22 cellular contexts compared by ENCODE assay signal in genomic region chr9:82331091-82331490, GRCh38.
A peak's percentile ranks its signal among the peaks of the same experiment; 100 is the strongest.
DNase-seq lines count a peak whose midpoint lies in the region; ATAC-seq, FAIRE-seq and TF ChIP-seq lines count a peak whose summit lies in the region.
"Had no signal": no experiment of that assay in that cellular context is flagged by ENCODE, and none has a peak within 500 bp of the region (broad histone marks: within the 10 kb centered on the region; RNA-seq: fewer than 3 reads in every experiment).

No MANE protein-coding gene starts in this region.

- peak overlapping the region in 1 of 2 experiments; percentile 66; a peak in 1 of 6 replicates for H3K27ac ChIP-seq in A549
- H3K27ac ChIP-seq in coronary artery: no peak overlapping the region
- H3K27ac ChIP-seq: RWPE1 had no signal

- peaks cover 21% of the 10 kb centered on the region for H3K4me1 ChIP-seq in A549

- TF ChIP-seq RAD21 in A549 (conservative IDR thresholded peaks at IDR 0.05 in 1 of 2, IDR thresholded peaks at IDR 0.05 in 1 of 2): no peak

- WGBS in A549 (ENCODE audit: missing lambda C conversion rate): 74% methylated on average over 2 of the region's 2 CpGs

- TF ChIP-seq POLR2A in A549 (IDR thresholded peaks at IDR 0.05; ENCODE audit: low read length): no peak

- no peak for TF ChIP-seq CTCF in A549 (IDR thresholded peaks at IDR 0.05)
- TF ChIP-seq CTCF in fibroblast of mammary gland (conservative IDR thresholded peaks at IDR 0.05; ENCODE audit: control insufficient read depth, insufficient read depth, low read depth, low read length): no peak
- no peak for TF ChIP-seq CTCF in coronary artery (IDR thresholded peaks at IDR 0.05)

- H3K4me2 ChIP-seq in A549: peak overlapping the region; percentile 92; the same call in 2 of the 3 replicates

- POLR2A ChIA-PET in A549 (lab: Yijun Ruan, JAX): no interaction called here

- no peak for FAIRE-seq in A549 (lab: Jason Lieb, UNC)

- DNase-seq in A549 (ENCODE audit: low read depth in 1 of 2, low spot score in 1 of 2) (no peak), GM04504 (ENCODE audit: low read depth) (peak; percentile 29), RPMI7951 (ENCODE audit: low read depth) (peak; percentile 7), fibroblast of mammary gland (ENCODE audit: low read depth) (peak; percentile 47), DMS79 (lab: John Stamatoyannopoulos, UW) (no peak), COLO829 (ENCODE audit: low spot score) (no peak), coronary artery (ENCODE audit: low spot score) (no peak), NCI-H446 treated with DMSO at 0.1 percent for 48 hours (lab: John Stamatoyannopoulos, UW) (no peak)
- DNase-seq: Caco-2; CD4-positive, CD25-positive, alpha-beta regulatory T cell; DMS 273 treated with DMSO at 0.1 percent for 48 hours; DND-41; GDM1; KG1; NCI-H1105; NCI-H2029 treated with DMSO at 0.1 percent for 48 hours; NCI-H345; NCI-H524 treated with DMSO at 0.1 percent for 48 hours; PC-9; SIG-M5; T-helper 1 cell had no signal

- H3K4me3 ChIP-seq in A549 (no peak overlapping the region), fibroblast of mammary gland (ENCODE audit: control insufficient read depth, low read depth, low read length) (no peak overlapping the region), coronary artery (no peak overlapping the region)

- no peak for ATAC-seq in A549

- H3K9me3 ChIP-seq in A549: peaks cover 2% of the 10 kb centered on the region; the same call in 1 of the 3 replicates
- H3K9me3 ChIP-seq: Caco-2 had no signal

- CTCF ChIA-PET in A549 (lab: Yijun Ruan, JAX): no interaction called here

- TF ChIP-seq EP300 in A549 (IDR thresholded peaks at IDR 0.05): no peak

TF ChIP-seq in A549, 52 proteins besides CTCF, POLR2A, EP300 and RAD21:
- no peak for TF ChIP-seq RNF2 (IDR thresholded peaks at IDR 0.05; ENCODE audit: borderline replicate concordance, low read depth)
- TF ChIP-seq ZSCAN20 (CRISPR knock-in tag; IDR thresholded peaks at IDR 0.05): no peak
- no peak for TF ChIP-seq MAFK (IDR thresholded peaks at IDR 0.05; ENCODE audit: partially characterized antibody)
- no peak for TF ChIP-seq KDM5A (IDR thresholded peaks at IDR 0.05)
- TF ChIP-seq RCOR1 (IDR thresholded peaks at IDR 0.05; ENCODE audit: low read depth, low read length): no peak
- TF ChIP-seq FOSL2 (IDR thresholded peaks at IDR 0.05): no peak
- TF ChIP-seq FOSL2 (CRISPR knock-in tag; IDR thresholded peaks at IDR 0.05): no peak
- no peak for TF ChIP-seq MAZ (IDR thresholded peaks at IDR 0.05; ENCODE audit: borderline replicate concordance, low read depth, low read length)
- TF ChIP-seq, protein P1, sequence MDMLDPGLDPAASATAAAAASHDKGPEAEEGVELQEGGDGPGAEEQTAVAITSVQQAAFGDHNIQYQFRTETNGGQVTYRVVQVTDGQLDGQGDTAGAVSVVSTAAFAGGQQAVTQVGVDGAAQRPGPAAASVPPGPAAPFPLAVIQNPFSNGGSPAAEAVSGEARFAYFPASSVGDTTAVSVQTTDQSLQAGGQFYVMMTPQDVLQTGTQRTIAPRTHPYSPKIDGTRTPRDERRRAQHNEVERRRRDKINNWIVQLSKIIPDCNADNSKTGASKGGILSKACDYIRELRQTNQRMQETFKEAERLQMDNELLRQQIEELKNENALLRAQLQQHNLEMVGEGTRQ (IDR thresholded peaks at IDR 0.05): no peak
- TF ChIP-seq TFCP2L1 (CRISPR knock-in tag; IDR thresholded peaks at IDR 0.05): no peak
- TF ChIP-seq, protein P2, sequence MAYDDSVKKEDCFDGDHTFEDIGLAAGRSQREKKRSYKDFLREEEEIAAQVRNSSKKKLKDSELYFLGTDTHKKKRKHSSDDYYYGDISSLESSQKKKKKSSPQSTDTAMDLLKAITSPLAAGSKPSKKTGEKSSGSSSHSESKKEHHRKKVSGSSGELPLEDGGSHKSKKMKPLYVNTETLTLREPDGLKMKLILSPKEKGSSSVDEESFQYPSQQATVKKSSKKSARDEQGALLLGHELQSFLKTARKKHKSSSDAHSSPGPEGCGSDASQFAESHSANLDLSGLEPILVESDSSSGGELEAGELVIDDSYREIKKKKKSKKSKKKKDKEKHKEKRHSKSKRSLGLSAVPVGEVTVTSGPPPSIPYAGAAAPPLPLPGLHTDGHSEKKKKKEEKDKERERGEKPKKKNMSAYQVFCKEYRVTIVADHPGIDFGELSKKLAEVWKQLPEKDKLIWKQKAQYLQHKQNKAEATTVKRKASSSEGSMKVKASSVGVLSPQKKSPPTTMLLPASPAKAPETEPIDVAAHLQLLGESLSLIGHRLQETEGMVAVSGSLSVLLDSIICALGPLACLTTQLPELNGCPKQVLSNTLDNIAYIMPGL (CRISPR knock-in tag; IDR thresholded peaks at IDR 0.05; ENCODE audit: borderline replicate concordance): no peak
- TF ChIP-seq HDAC2 (IDR thresholded peaks at IDR 0.05): no peak
- TF ChIP-seq JUN (IDR thresholded peaks at IDR 0.05): no peak
- no peak for TF ChIP-seq HEYL (CRISPR knock-in tag; IDR thresholded peaks at IDR 0.05)
- no peak for TF ChIP-seq HES2 (IDR thresholded peaks at IDR 0.05)

Comparison
In these comparisons a context has a peak if more than half of its experiments do, and no peak if none do; other contexts are left out.
1. DNase-seq: peak in GM04504 (single experiment), RPMI7951 (single experiment) and fibroblast of mammary gland (single experiment); none in A549 (0 of 2), DMS79 (single experiment), COLO829 (single experiment), coronary artery (single experiment) and NCI-H446 treated with DMSO at 0.1 percent for 48 hours (single experiment).